ENCODE assay signal across 35 cellular contexts in the genomic region with DNA sequence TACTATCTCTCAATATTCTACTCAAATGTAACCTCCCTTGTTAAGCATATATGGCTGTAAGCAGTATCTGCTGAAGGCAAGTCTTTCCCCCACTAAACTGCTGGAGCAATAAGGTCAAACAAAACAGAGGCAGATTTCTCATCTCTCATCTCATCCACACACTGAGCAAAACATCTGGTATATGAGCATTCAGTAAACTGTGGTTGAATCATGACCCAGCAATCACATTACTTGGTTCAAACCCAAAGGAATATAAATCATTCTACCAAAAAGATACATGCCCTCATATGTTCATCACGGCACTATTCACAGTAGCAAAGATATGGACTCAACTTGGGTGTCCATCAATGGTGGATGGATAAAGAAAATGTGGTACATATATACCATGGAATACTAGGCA.
"Had no signal": no experiment of that assay in that cellular context is flagged by ENCODE, and none has a peak within 500 bp of the region (broad histone marks: within the 10 kb centered on the region; RNA-seq: fewer than 3 reads in every experiment).

No MANE protein-coding gene starts in this region.

- H3K4me3 ChIP-seq: ascending aorta, cardiac muscle cell had no signal

- H3K36me3 ChIP-seq: ascending aorta, cardiac muscle cell, WERI-Rb-1 had no signal

- H3K9me3 ChIP-seq: ascending aorta had no signal

- H3K4me1 Mint-ChIP-seq: activated CD4-positive, alpha-beta memory T cell treated with anti-CD3 and anti-CD28 coated beads, Interleukin-2, amount 10 ng/mL, durations not matched to agents 7 days and 5 days; activated CD4-positive, alpha-beta T cell treated with anti-CD3 and anti-CD28 coated beads for 36 hours; activated CD4-positive, alpha-beta T cell treated with anti-CD3 and anti-CD28 coated beads, Interleukin-2, amount 10 ng/mL, durations not matched to agents 7 days and 5 days; activated CD8-positive, alpha-beta memory T cell treated with anti-CD3 and anti-CD28 coated beads, Interleukin-2, amount 10 ng/mL, durations not matched to agents 7 days and 5 days; activated naive CD4-positive, alpha-beta T cell treated with anti-CD3 and anti-CD28 coated beads, Interleukin-2, amount 10 ng/mL, durations not matched to agents 7 days and 5 days; activated naive CD4-positive, alpha-beta T cell treated with anti-CD3 and anti-CD28 coated beads, Interleukin-2, amount 50 U/mL, for 24 hours; activated naive CD8-positive, alpha-beta T cell treated with anti-CD3 and anti-CD28 coated beads, Interleukin-2, amount 10 ng/mL, durations not matched to agents 7 days and 5 days; activated naive CD8-positive, alpha-beta T cell treated with anti-CD3 and anti-CD28 coated beads, Interleukin-2, amount 50 U/mL, for 24 hours; brain; central memory CD8-positive, alpha-beta T cell; T-cell; T-helper 17 cell; WTC11 had no signal

- H3K4me3 Mint-ChIP-seq: activated CD4-positive, alpha-beta memory T cell treated with anti-CD3 and anti-CD28 coated beads, Interleukin-2, amount 10 ng/mL, durations not matched to agents 7 days and 5 days; activated CD4-positive, alpha-beta T cell treated with anti-CD3 and anti-CD28 coated beads for 36 hours; activated CD4-positive, alpha-beta T cell treated with anti-CD3 and anti-CD28 coated beads, Interleukin-2, amount 10 ng/mL, durations not matched to agents 7 days and 5 days; activated CD8-positive, alpha-beta memory T cell treated with anti-CD3 and anti-CD28 coated beads, Interleukin-2, amount 10 ng/mL, durations not matched to agents 7 days and 5 days; activated CD8-positive, alpha-beta T cell treated with anti-CD3 and anti-CD28 coated beads, Interleukin-2, amount 10 ng/mL, durations not matched to agents 7 days and 5 days; activated naive CD4-positive, alpha-beta T cell treated with anti-CD3 and anti-CD28 coated beads, Interleukin-2, amount 10 ng/mL, durations not matched to agents 7 days and 5 days; activated naive CD4-positive, alpha-beta T cell treated with anti-CD3 and anti-CD28 coated beads, Interleukin-2, amount 50 U/mL, for 24 hours; activated naive CD8-positive, alpha-beta T cell; activated naive CD8-positive, alpha-beta T cell treated with anti-CD3 and anti-CD28 coated beads, Interleukin-2, amount 10 ng/mL, durations not matched to agents 7 days and 5 days; activated naive CD8-positive, alpha-beta T cell treated with anti-CD3 and anti-CD28 coated beads, Interleukin-2, amount 50 U/mL, for 24 hours; activated T-cell treated with anti-CD3 and anti-CD28 coated beads, Interleukin-2, amount 50 U/mL, for 24 hours; brain; central memory CD8-positive, alpha-beta T cell; T-cell; T-helper 17 cell; WTC11 had no signal

- H3K27me3 Mint-ChIP-seq: activated CD4-positive, alpha-beta memory T cell treated with anti-CD3 and anti-CD28 coated beads, Interleukin-2, amount 10 ng/mL, durations not matched to agents 7 days and 5 days; activated naive CD4-positive, alpha-beta T cell treated with anti-CD3 and anti-CD28 coated beads, Interleukin-2, amount 10 ng/mL, durations not matched to agents 7 days and 5 days; central memory CD8-positive, alpha-beta T cell; T-helper 17 cell had no signal

- DNase-seq: activated CD4-positive, alpha-beta memory T cell treated with anti-CD3 and anti-CD28 coated beads, Interleukin-2, amount 10 ng/mL, durations not matched to agents 7 days and 5 days; activated CD4-positive, alpha-beta T cell treated with anti-CD3 and anti-CD28 coated beads for 1 hour; activated CD4-positive, alpha-beta T cell treated with anti-CD3 and anti-CD28 coated beads for 36 hours; activated CD4-positive, alpha-beta T cell treated with anti-CD3 and anti-CD28 coated beads for 48 hours; activated CD4-positive, alpha-beta T cell treated with anti-CD3 and anti-CD28 coated beads, Interleukin-2, amount 10 ng/mL, durations not matched to agents 7 days and 5 days; activated CD4-positive, alpha-beta T cell treated with anti-CD3 and anti-CD28 coated beads, Interleukin-2, amount 50 U/mL, for 48 hours; activated CD4-positive, CD25-positive, alpha-beta regulatory T cell; activated CD8-positive, alpha-beta memory T cell treated with anti-CD3 and anti-CD28 coated beads for 24 hours; activated CD8-positive, alpha-beta memory T cell treated with anti-CD3 and anti-CD28 coated beads, Interleukin-2, amount 10 ng/mL, durations not matched to agents 7 days and 5 days; activated CD8-positive, alpha-beta memory T cell treated with anti-CD3 and anti-CD28 coated beads, Interleukin-2, amount 50 U/mL, for 48 hours; activated CD8-positive, alpha-beta T cell treated with anti-CD3 and anti-CD28 coated beads, Interleukin-2, amount 10 ng/mL, durations not matched to agents 7 days and 5 days; activated effector memory CD4-positive, alpha-beta T cell treated with Interleukin-2 at 50 U/mL for 16 hours; activated gamma-delta T cell; activated naive CD4-positive, alpha-beta T cell treated with anti-CD3 and anti-CD28 coated beads, Interleukin-2, amount 10 ng/mL, durations not matched to agents 7 days and 5 days; activated naive CD4-positive, alpha-beta T cell treated with Interleukin-2 at 50 U/mL for 16 hours; activated naive CD8-positive, alpha-beta T cell treated with anti-CD3 and anti-CD28 coated beads, Interleukin-2, amount 10 ng/mL, durations not matched to agents 7 days and 5 days; activated naive CD8-positive, alpha-beta T cell treated with anti-CD3 and anti-CD28 coated beads, Interleukin-2, amount 50 U/mL, for 24 hours; activated T-cell treated with anti-CD3 and anti-CD28 coated beads, Interleukin-2, amount 50 U/mL, for 24 hours; activated T-cell treated with anti-CD3 and anti-CD28 coated beads, Interleukin-2, amount 50 U/mL, for 48 hours; amygdala; anterior cingulate cortex; caudate nucleus; cerebellar nuclear complex; T-cell; T-helper 17 cell; T-helper 9 cell; WERI-Rb-1 had no signal

- H3K27ac Mint-ChIP-seq: activated CD4-positive, alpha-beta memory T cell treated with anti-CD3 and anti-CD28 coated beads, Interleukin-2, amount 10 ng/mL, durations not matched to agents 7 days and 5 days; activated CD4-positive, alpha-beta T cell treated with anti-CD3 and anti-CD28 coated beads for 36 hours; activated CD4-positive, alpha-beta T cell treated with anti-CD3 and anti-CD28 coated beads, Interleukin-2, amount 10 ng/mL, durations not matched to agents 7 days and 5 days; activated CD8-positive, alpha-beta memory T cell treated with anti-CD3 and anti-CD28 coated beads, Interleukin-2, amount 10 ng/mL, durations not matched to agents 7 days and 5 days; activated CD8-positive, alpha-beta T cell treated with anti-CD3 and anti-CD28 coated beads, Interleukin-2, amount 10 ng/mL, durations not matched to agents 7 days and 5 days; activated naive CD4-positive, alpha-beta T cell treated with anti-CD3 and anti-CD28 coated beads, Interleukin-2, amount 10 ng/mL, durations not matched to agents 7 days and 5 days; activated naive CD4-positive, alpha-beta T cell treated with anti-CD3 and anti-CD28 coated beads, Interleukin-2, amount 50 U/mL, for 24 hours; activated naive CD8-positive, alpha-beta T cell; activated naive CD8-positive, alpha-beta T cell treated with anti-CD3 and anti-CD28 coated beads, Interleukin-2, amount 10 ng/mL, durations not matched to agents 7 days and 5 days; activated naive CD8-positive, alpha-beta T cell treated with anti-CD3 and anti-CD28 coated beads, Interleukin-2, amount 50 U/mL, for 24 hours; activated T-cell treated with anti-CD3 and anti-CD28 coated beads, Interleukin-2, amount 50 U/mL, for 24 hours; activated T-helper 2 cell treated with anti-CD3 and anti-CD28 coated beads, Interferon-gamma antibody, Interleukin-2, Interleukin-4, amounts not matched to agents 10 μg/mL and 5 μg/mL and 100 μg/mL, durations not matched to agents 14 hours and 24 hours and 36 hours; brain; T-cell; T-helper 17 cell; WTC11 had no signal

- H3K27me3 ChIP-seq: ascending aorta, cardiac muscle cell had no signal

- H3K4me1 ChIP-seq: ascending aorta had no signal

- H3K36me3 Mint-ChIP-seq: activated CD8-positive, alpha-beta memory T cell treated with anti-CD3 and anti-CD28 coated beads, Interleukin-2, amount 10 ng/mL, durations not matched to agents 7 days and 5 days; activated naive CD4-positive, alpha-beta T cell treated with anti-CD3 and anti-CD28 coated beads, Interleukin-2, amount 10 ng/mL, durations not matched to agents 7 days and 5 days; activated naive CD4-positive, alpha-beta T cell treated with anti-CD3 and anti-CD28 coated beads, Interleukin-2, amount 50 U/mL, for 24 hours; activated naive CD8-positive, alpha-beta T cell; activated naive CD8-positive, alpha-beta T cell treated with anti-CD3 and anti-CD28 coated beads, Interleukin-2, amount 10 ng/mL, durations not matched to agents 7 days and 5 days; brain; T-cell; WTC11 had no signal

- H3K27ac ChIP-seq: ascending aorta, cardiac muscle cell, WERI-Rb-1 had no signal

- H3K9me3 Mint-ChIP-seq: activated CD4-positive, alpha-beta memory T cell treated with anti-CD3 and anti-CD28 coated beads, Interleukin-2, amount 10 ng/mL, durations not matched to agents 7 days and 5 days; activated CD4-positive, alpha-beta T cell treated with anti-CD3 and anti-CD28 coated beads, Interleukin-2, amount 10 ng/mL, durations not matched to agents 7 days and 5 days; activated naive CD4-positive, alpha-beta T cell treated with anti-CD3 and anti-CD28 coated beads, Interleukin-2, amount 10 ng/mL, durations not matched to agents 7 days and 5 days; activated naive CD4-positive, alpha-beta T cell treated with anti-CD3 and anti-CD28 coated beads, Interleukin-2, amount 50 U/mL, for 24 hours; activated naive CD8-positive, alpha-beta T cell treated with anti-CD3 and anti-CD28 coated beads, Interleukin-2, amount 10 ng/mL, durations not matched to agents 7 days and 5 days; activated naive CD8-positive, alpha-beta T cell treated with anti-CD3 and anti-CD28 coated beads, Interleukin-2, amount 50 U/mL, for 24 hours; activated T-helper 2 cell treated with anti-CD3 and anti-CD28 coated beads, Interferon-gamma antibody, Interleukin-2, Interleukin-4, amounts not matched to agents 10 μg/mL and 5 μg/mL and 100 μg/mL, durations not matched to agents 14 hours and 24 hours and 36 hours; brain had no signal
